Comparison of ENCODE assay signal across 8 cellular contexts in genomic region chr5:180352116-180352975, GRCh38. TPM values are rescaled to one million over a fixed set of nuclear protein-coding genes. Genes with fewer than 3 reads are reported as not detected.
A peak's percentile ranks its signal among the peaks of the same experiment; 100 is the strongest.
DNase-seq lines count a peak whose midpoint lies in the region; ATAC-seq, FAIRE-seq and TF ChIP-seq lines count a peak whose summit lies in the region.

No MANE protein-coding gene starts in this region.

- no peaks in the 10 kb centered on the region for H3K9me3 ChIP-seq in HUES48 (ENCODE audit: control insufficient read depth, insufficient read depth, low read length)

- intact Hi-C loops in dorsolateral prefrontal cortex (cut with DNase I): loop anchor here in 1 of 2 donors (2.0 kb wide), 1 partner anchor 14 kb away; no protein-coding TSS in a partner anchor

- no peaks in the 10 kb centered on the region for H3K36me3 ChIP-seq in BJ (ENCODE audit: control insufficient read depth, insufficient read depth, low read length)
- H3K36me3 ChIP-seq in HUES48 (ENCODE audit: control insufficient read depth, insufficient read depth, low read length): peaks cover 18% of the 10 kb centered on the region

- H3K4me3 ChIP-seq in BJ (ENCODE audit: low read depth, low read length): peak overlapping the region; percentile 67
- peak overlapping the region; percentile 90 for H3K4me3 ChIP-seq in HUES48 (ENCODE audit: low read depth, low read length)
- H3K4me3 ChIP-seq in dorsolateral prefrontal cortex: peak overlapping the region; percentile 48 to 98 (median 86)

- TF ChIP-seq POLR2A in GM12891 (IDR thresholded peaks at IDR 0.05; ENCODE audit: low read depth, low read length): no peak

- peaks cover 45% of the 10 kb centered on the region for H3K4me1 ChIP-seq in HUES48 (ENCODE audit: control insufficient read depth, insufficient read depth, low read length)

- FAIRE-seq in GM12891 (lab: Jason Lieb, UNC): no peak

- POLR2A ChIA-PET in BJ (lab: Charles Lee): interaction anchor here (0.6 kb wide), 1 partner anchor 92 kb away, joined by 8 read pairs; no protein-coding TSS in a partner anchor

- peak overlapping the region; percentile 56 for H3K9ac ChIP-seq in HUES48 (ENCODE audit: low read depth, low read length)

- TF ChIP-seq CTCF in BJ (IDR thresholded peaks at IDR 0.05; ENCODE audit: insufficient read depth, low read depth, low read length): no peak
- TF ChIP-seq CTCF in dorsolateral prefrontal cortex (IDR thresholded peaks at IDR 0.05 in 54 of 56, conservative IDR thresholded peaks at IDR 0.05 in 2 of 56; ENCODE audit: low read depth in 1 of 56, partially characterized antibody in 56 of 56): peak in 5 of 56 donors; percentile 8 to 26 (median 17)

- H3K27ac ChIP-seq in HUES48 (ENCODE audit: low read depth, low read length) (peak overlapping the region; percentile 20), dorsolateral prefrontal cortex (peak overlapping the region in 46 of 59 donors; percentile 5 to 84 (median 58))

- no peak for ATAC-seq in HG03039 (IDR thresholded peaks at IDR 0.05; ENCODE audit: unreplicated experiment)
- ATAC-seq in GM21390 (IDR thresholded peaks at IDR 0.05; ENCODE audit: unreplicated experiment): no peak
- no peak for ATAC-seq in GM18870 (IDR thresholded peaks at IDR 0.05; ENCODE audit: unreplicated experiment)

- no peak for DNase-seq in BJ (ENCODE audit: low read depth)
- DNase-seq in dorsolateral prefrontal cortex: peak in 1 of 10 donors; percentile 58
- DNase-seq in midbrain (lab: John Stamatoyannopoulos, UW): peak; percentile 20
- DNase-seq in GM12891 (ENCODE audit: insufficient read length, low spot score): no peak

- H3K27me3 ChIP-seq in BJ (ENCODE audit: control insufficient read depth, insufficient read depth, low read length) (peaks cover 6% of the 10 kb centered on the region; the same call in 1 of the 2 replicates), HUES48 (ENCODE audit: control insufficient read depth, insufficient read depth, low read length) (peaks cover 28% of the 10 kb centered on the region), dorsolateral prefrontal cortex (no peaks in the 10 kb centered on the region)

- CTCF ChIA-PET in BJ (lab: Yijun Ruan, JAX): interaction anchor here (1.0 to 1.9 kb wide), 3 partner anchors 9 to 119 kb away, joined by 3 to 6 read pairs (median 5); no protein-coding TSS in a partner anchor

TF ChIP-seq in GM12891, 5 proteins besides CTCF, POLR2A, EP300 and RAD21:
- TF ChIP-seq POU2F2 (IDR thresholded peaks at IDR 0.05; ENCODE audit: low read depth, low read length) (no peak), PAX5 (IDR thresholded peaks at IDR 0.05; ENCODE audit: insufficient read depth, low read length, severe bottlenecking) (no peak), POLR2AphosphoS5 (IDR thresholded peaks at IDR 0.05; ENCODE audit: low read depth, low read length) (no peak), SPI1 (IDR thresholded peaks at IDR 0.05; ENCODE audit: low read depth, low read length) (no peak), TAF1 (IDR thresholded peaks at IDR 0.05; ENCODE audit: low read depth, low read length) (no peak)

RNA-seq across cellular contexts. Expression of gene GFPT2, which starts 0.8 kb away (rescaled TPM):
- polyA plus RNA-seq in BJ (2011; rRNA removed): 4.7 and 6.1 TPM in 2 replicates
- polyA minus RNA-seq in BJ (2011; rRNA and poly(A)+ RNA removed): 2.4 and 4.3 TPM in 2 replicates
- 10 to 100 TPM; 19.3 to 78.0 (median 32.5) TPM for total RNA-seq in dorsolateral prefrontal cortex
- 0.72 TPM for polyA plus RNA-seq in GM12891 (2012; ENCODE audit: low read depth, missing spikeins)
